In the genomic region with DNA sequence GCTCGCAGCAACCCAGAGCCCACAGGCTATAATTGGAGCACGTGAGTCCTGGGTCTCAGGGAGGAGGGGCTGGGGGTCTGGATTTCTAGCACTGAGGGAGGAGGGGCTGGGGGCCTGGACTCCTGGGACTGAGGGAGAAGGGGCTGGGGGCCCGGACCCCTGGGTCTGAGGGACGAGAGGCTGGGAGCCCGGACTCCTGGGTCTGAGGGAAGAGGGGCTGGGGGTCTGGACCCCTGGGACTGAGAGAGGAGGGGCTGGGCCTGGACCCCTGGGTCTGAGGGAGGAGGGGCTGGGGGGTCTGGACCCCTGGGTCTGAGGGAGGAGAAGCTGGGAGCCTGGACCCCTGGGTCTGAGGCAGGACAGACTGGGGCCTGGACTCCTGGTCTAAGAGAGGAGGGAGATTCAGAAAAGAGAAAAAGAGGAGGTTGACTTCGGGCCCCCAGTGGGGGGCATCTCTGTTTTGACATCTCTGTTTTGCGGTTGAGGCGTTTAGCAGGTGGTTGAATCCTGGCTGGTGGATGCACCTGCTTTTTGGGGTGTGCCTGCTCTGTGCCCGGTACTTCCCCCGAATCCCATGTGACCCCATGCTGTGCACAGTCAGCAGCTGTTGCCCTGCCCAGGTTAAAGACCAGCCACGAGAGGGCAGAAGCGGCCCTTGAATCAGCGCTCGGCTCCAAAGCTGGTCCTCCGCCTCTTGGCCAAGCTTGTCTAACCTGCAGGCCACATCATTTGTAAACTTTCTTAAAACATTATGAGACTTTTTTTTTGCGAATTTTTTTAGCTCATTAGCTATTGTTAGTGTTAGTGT, we compare ENCODE assay signal across 9 cellular contexts. TPM values are rescaled to one million over a fixed set of nuclear protein-coding genes. Genes with fewer than 3 reads are reported as not detected.
DNase-seq lines count a peak whose midpoint lies in the region; ATAC-seq and TF ChIP-seq lines count a peak whose summit lies in the region.
"Had no signal": no experiment of that assay in that cellular context is flagged by ENCODE, and none has a peak within 500 bp of the region (broad histone marks: within the 10 kb centered on the region; RNA-seq: fewer than 3 reads in every experiment).

No MANE protein-coding gene starts in this region.

- H3K27ac Mint-ChIP-seq in activated naive CD4-positive, alpha-beta T cell treated with anti-CD3 and anti-CD28 coated beads, Interleukin-2, amount 10 ng/mL, durations not matched to agents 7 days and 5 days, result no peak overlapping the region

- in situ Hi-C loops in SK-MEL-5 (cut with HindIII; ENCODE audit: low pct_unique_long_range_greater_than_20kb, low sequenced_read_pairs), result no loop called here

- H3K4me3 ChIP-seq in left ventricle myocardium inferior, result no peak overlapping the region

- no peaks in the 10 kb centered on the region for H3K9me3 Mint-ChIP-seq in activated naive CD4-positive, alpha-beta T cell treated with anti-CD3 and anti-CD28 coated beads, Interleukin-2, amount 10 ng/mL, durations not matched to agents 7 days and 5 days

- H3K4me1 ChIP-seq in left ventricle myocardium inferior, result peaks cover 23% of the 10 kb centered on the region

- H3K36me3 ChIP-seq in left ventricle myocardium inferior, result peaks cover 83% of the 10 kb centered on the region

- peaks cover 6% of the 10 kb centered on the region for H3K4me1 Mint-ChIP-seq in activated naive CD4-positive, alpha-beta T cell treated with anti-CD3 and anti-CD28 coated beads, Interleukin-2, amount 10 ng/mL, durations not matched to agents 7 days and 5 days

- H3K4me3 Mint-ChIP-seq in activated naive CD4-positive, alpha-beta T cell treated with anti-CD3 and anti-CD28 coated beads, Interleukin-2, amount 10 ng/mL, durations not matched to agents 7 days and 5 days, result no peak overlapping the region

- H3K27me3 Mint-ChIP-seq in activated naive CD4-positive, alpha-beta T cell treated with anti-CD3 and anti-CD28 coated beads, Interleukin-2, amount 10 ng/mL, durations not matched to agents 7 days and 5 days, result no peaks in the 10 kb centered on the region

- intact Hi-C loops in left ventricle myocardium inferior (cut with micrococcal nuclease), result no loop called here

- no peaks in the 10 kb centered on the region for H3K9me3 ChIP-seq in left ventricle myocardium inferior (replicated peaks)

- CTCF ChIA-PET in activated naive CD4-positive, alpha-beta T cell treated with anti-CD3 and anti-CD28 coated beads, Interleukin-2, amount 10 ng/mL, durations not matched to agents 7 days and 5 days (lab: Charles Lee), result interaction anchor here (0.6 to 2.3 kb wide), 16 partner anchors 9 to 130 kb away, joined by 3 to 13 read pairs (median 4); no protein-coding TSS in a partner anchor

- peaks cover 3% of the 10 kb centered on the region for H3K36me3 Mint-ChIP-seq in activated naive CD4-positive, alpha-beta T cell treated with anti-CD3 and anti-CD28 coated beads, Interleukin-2, amount 10 ng/mL, durations not matched to agents 7 days and 5 days

- DNase-seq in NCI-H2081 (lab: John Stamatoyannopoulos, UW), result peak; percentile 21
- no peak for DNase-seq in NCI-H2081 treated with DMSO at 0.1 percent for 48 hours (lab: John Stamatoyannopoulos, UW)
- peak; percentile 71 for DNase-seq in SK-MEL-5 (ENCODE audit: low read depth, low spot score)
- DNase-seq in activated naive CD4-positive, alpha-beta T cell treated with anti-CD3 and anti-CD28 coated beads, Interleukin-2, amount 10 ng/mL, durations not matched to agents 7 days and 5 days, result peak; percentile 85
- peak; percentile 68 for DNase-seq in left ventricle myocardium inferior
- DNase-seq in stimulated activated CD4-positive, alpha-beta T cell treated with anti-CD3 and anti-CD28 coated beads, Interleukin-12 subunit alpha, Interleukin-12 subunit beta, amount 100 ng/mL, for 24 hours (ENCODE audit: low read depth in 2 of 2), result peak; percentile 36 to 66
- no peak for DNase-seq in DMS79 treated with DMSO at 0.1 percent for 48 hours (lab: John Stamatoyannopoulos, UW)

- peak; percentile 91 for ATAC-seq in HG02981 (IDR thresholded peaks at IDR 0.05; ENCODE audit: unreplicated experiment)

- TF ChIP-seq CTCF in left ventricle myocardium inferior (IDR thresholded peaks at IDR 0.05; ENCODE audit: borderline replicate concordance), result peak; percentile 73

- no peak overlapping the region for H3K27ac ChIP-seq in left ventricle myocardium inferior (replicated peaks)
- H3K27ac ChIP-seq: C4-2B had no signal

- H3K27me3 ChIP-seq in left ventricle myocardium inferior (ENCODE audit: low read depth), result no peaks in the 10 kb centered on the region

RNA-seq across cellular contexts. Expression of gene PVR, which starts 10.5 kb away (rescaled TPM):
- total RNA-seq in SK-MEL-5 (2014; rRNA removed; shearing (Covaris generic)), result 56.0 and 56.4 TPM in 2 replicates
- polyA plus RNA-seq in SK-MEL-5 (2015; cell fraction: cytosol; rRNA removed), result 77.3 and 106 TPM in 2 replicates
- 38.8 and 42.0 TPM in 2 replicates for polyA plus RNA-seq in SK-MEL-5 (2015; cell fraction: nucleus; rRNA removed)
- 33.5 TPM for total RNA-seq in left ventricle myocardium inferior

RNA-seq across cellular contexts. Expression of gene CEACAM19, which starts 17.1 kb away (rescaled TPM):
- total RNA-seq in SK-MEL-5 (2014; rRNA removed; shearing (Covaris generic)), result 0.16 and 0.51 TPM in 2 replicates
- polyA plus RNA-seq in SK-MEL-5 (2015; cell fraction: cytosol; rRNA removed), result 0.17 and 0.30 TPM in 2 replicates
- polyA plus RNA-seq in SK-MEL-5 (2015; cell fraction: nucleus; rRNA removed), result 1.1 and 6.1 TPM in 2 replicates
- total RNA-seq in left ventricle myocardium inferior, result 2.2 TPM

RNA-seq across cellular contexts. Expression of gene IGSF23, which starts 40.8 kb away (rescaled TPM):
- not detected in 2 replicates for total RNA-seq in SK-MEL-5 (2014; rRNA removed; shearing (Covaris generic))
- polyA plus RNA-seq in SK-MEL-5 (2015; cell fraction: cytosol; rRNA removed), result not detected in 2 replicates
- not detected in 2 replicates for polyA plus RNA-seq in SK-MEL-5 (2015; cell fraction: nucleus; rRNA removed)
- not detected for total RNA-seq in left ventricle myocardium inferior

RNA-seq across cellular contexts. Expression of gene CEACAM16, which starts 44.8 kb away (rescaled TPM):
- not detected in 2 replicates for total RNA-seq in SK-MEL-5 (2014; rRNA removed; shearing (Covaris generic))
- polyA plus RNA-seq in SK-MEL-5 (2015; cell fraction: cytosol; rRNA removed), result not detected in 2 replicates
- polyA plus RNA-seq in SK-MEL-5 (2015; cell fraction: nucleus; rRNA removed), result not detected in 2 replicates
- not detected for total RNA-seq in left ventricle myocardium inferior

Comparison
In these comparisons a context has a peak if more than half of its experiments do, and no peak if none do; other contexts are left out.
1. DNase-seq: peak in NCI-H2081 (2 of 2), SK-MEL-5 (single experiment), activated naive CD4-positive, alpha-beta T cell treated with anti-CD3 and anti-CD28 coated beads, Interleukin-2, amount 10 ng/mL, durations not matched to agents 7 days and 5 days (single experiment), left ventricle myocardium inferior (single experiment) and stimulated activated CD4-positive, alpha-beta T cell treated with anti-CD3 and anti-CD28 coated beads, Interleukin-12 subunit alpha, Interleukin-12 subunit beta, amount 100 ng/mL, for 24 hours (2 of 2); none in NCI-H2081 treated with DMSO at 0.1 percent for 48 hours (single experiment) and DMS79 treated with DMSO at 0.1 percent for 48 hours (single experiment).